19 cellular contexts compared by ENCODE assay signal in genomic region chr14:53890611-53891091, GRCh38.
DNase-seq lines count a peak whose midpoint lies in the region; ATAC-seq, FAIRE-seq and TF ChIP-seq lines count a peak whose summit lies in the region.
"Had no signal": no experiment of that assay in that cellular context is flagged by ENCODE, and none has a peak within 500 bp of the region (broad histone marks: within the 10 kb centered on the region; RNA-seq: fewer than 3 reads in every experiment).

No MANE protein-coding gene starts in this region.

- no peaks in the 10 kb centered on the region for H3K4me1 ChIP-seq in iPS DF 6.9 (ENCODE audit: control insufficient read depth, insufficient read depth, low read length)
- H3K4me1 ChIP-seq in gastrocnemius medialis: no peaks in the 10 kb centered on the region
- H3K4me1 ChIP-seq: Peyer's patch had no signal

- H3K9me3 ChIP-seq in iPS DF 6.9 (ENCODE audit: control insufficient read depth, insufficient read depth, low read length) (no peaks in the 10 kb centered on the region), gastrocnemius medialis (no peaks in the 10 kb centered on the region)
- H3K9me3 ChIP-seq: Peyer's patch had no signal

- H3K27ac ChIP-seq in iPS DF 6.9 (ENCODE audit: low read length) (no peak overlapping the region), gastrocnemius medialis (peak overlapping the region in 1 of 4 donors; percentile 39)
- H3K27ac ChIP-seq: C4-2B, Peyer's patch had no signal

- H3K4me3 Mint-ChIP-seq in activated naive CD8-positive, alpha-beta T cell treated with anti-CD3 and anti-CD28 coated beads, Interleukin-2, amount 50 U/mL, for 24 hours: no peak overlapping the region
- H3K4me3 Mint-ChIP-seq: dendritic cell treated with granulocyte-macrophage colony-stimulating factor and Interleukin-4, amounts not matched to agents 40 ng/mL and 50 ng/mL, for 4 days; HFFc6; immature natural killer cell; T-cell had no signal

- H3K36me3 ChIP-seq in iPS DF 6.9 (ENCODE audit: control insufficient read depth, insufficient read depth, low read length) (no peaks in the 10 kb centered on the region), gastrocnemius medialis (no peaks in the 10 kb centered on the region)
- H3K36me3 ChIP-seq: Peyer's patch had no signal

- no peaks in the 10 kb centered on the region for H3K9me3 Mint-ChIP-seq in activated naive CD8-positive, alpha-beta T cell treated with anti-CD3 and anti-CD28 coated beads, Interleukin-2, amount 50 U/mL, for 24 hours
- H3K9me3 Mint-ChIP-seq: dendritic cell treated with granulocyte-macrophage colony-stimulating factor and Interleukin-4, amounts not matched to agents 40 ng/mL and 50 ng/mL, for 4 days; HFFc6 had no signal

- no peaks in the 10 kb centered on the region for H3K4me1 Mint-ChIP-seq in activated naive CD8-positive, alpha-beta T cell treated with anti-CD3 and anti-CD28 coated beads, Interleukin-2, amount 50 U/mL, for 24 hours
- H3K4me1 Mint-ChIP-seq: immature natural killer cell had no signal

- H3K27me3 Mint-ChIP-seq in activated naive CD8-positive, alpha-beta T cell treated with anti-CD3 and anti-CD28 coated beads, Interleukin-2, amount 50 U/mL, for 24 hours: peaks cover 8% of the 10 kb centered on the region

- H3K4me3 ChIP-seq in iPS DF 6.9 (ENCODE audit: low read length): no peak overlapping the region
- H3K4me3 ChIP-seq in gastrocnemius medialis: no peak overlapping the region
- H3K4me3 ChIP-seq: Peyer's patch had no signal

- in situ Hi-C loops in gastrocnemius medialis (cut with MboI; ENCODE audit: low sequenced_read_pairs in 4 of 4): no loop called here

- no CpG with 5 or more reads among the region's 2 CpGs for WGBS in iPS DF 6.9 (ENCODE audit: insufficient coverage, insufficient read length)

- TF ChIP-seq CTCF in gastrocnemius medialis (IDR thresholded peaks at IDR 0.05 in 4 of 5, conservative IDR thresholded peaks at IDR 0.05 in 1 of 5): no peak

- H3K27ac Mint-ChIP-seq in activated naive CD8-positive, alpha-beta T cell treated with anti-CD3 and anti-CD28 coated beads, Interleukin-2, amount 50 U/mL, for 24 hours: no peak overlapping the region
- H3K27ac Mint-ChIP-seq: dendritic cell treated with granulocyte-macrophage colony-stimulating factor and Interleukin-4, amounts not matched to agents 40 ng/mL and 50 ng/mL, for 4 days; HFFc6; immature natural killer cell; T-cell had no signal

- no peak for DNase-seq in HTR-8/SVneo (ENCODE audit: insufficient read length, low spot score)
- peak; percentile 96 for DNase-seq in dermis blood vessel endothelial cell
- peak; percentile 25 for DNase-seq in iPS DF 6.9 (ENCODE audit: low read depth, low spot score)
- DNase-seq in gastrocnemius medialis: no peak
- no peak for DNase-seq in Kasumi-1 (lab: John Stamatoyannopoulos, UW)
- DNase-seq in effector CD8-positive, alpha-beta T cell (lab: John Stamatoyannopoulos, UW): no peak
- no peak for DNase-seq in activated naive CD8-positive, alpha-beta T cell treated with anti-CD3 and anti-CD28 coated beads, Interleukin-2, amount 50 U/mL, for 24 hours
- DNase-seq: activated effector memory CD4-positive, alpha-beta T cell treated with anti-CD3 and anti-CD28 coated beads, Interleukin-2, amount 50 U/mL, for 16 hours; HFFc6; immature natural killer cell; midbrain; NCI-H187 treated with DMSO at 0.1 percent for 48 hours; NCI-H748 treated with DMSO at 0.1 percent for 48 hours; occipital lobe; Peyer's patch; T-cell had no signal

- intact Hi-C loops in gastrocnemius medialis (cut with DNase I; ENCODE audit: low total_unique reads): loop anchor here (10.0 kb wide), 1 partner anchor 64 kb away; the partner anchor contains the start of gene BMP4

- TF ChIP-seq POLR2A in gastrocnemius medialis (IDR thresholded peaks at IDR 0.05): no peak

- ATAC-seq in gastrocnemius medialis (peak; percentile 56 to 69), HG02678 (IDR thresholded peaks at IDR 0.05; ENCODE audit: unreplicated experiment) (no peak)
- ATAC-seq in activated naive CD8-positive, alpha-beta T cell treated with anti-CD3 and anti-CD28 coated beads, Interleukin-2, amount 50 U/mL, for 24 hours: no peak
- ATAC-seq: T-cell had no signal

- no peaks in the 10 kb centered on the region for H3K27me3 ChIP-seq in iPS DF 6.9 (ENCODE audit: control insufficient read depth, insufficient read depth, low read length)
- H3K27me3 ChIP-seq in gastrocnemius medialis: no peaks in the 10 kb centered on the region
- H3K27me3 ChIP-seq: Peyer's patch had no signal

- FAIRE-seq in HTR-8/SVneo (lab: Jason Lieb, UNC): peak; percentile 55

- no peaks in the 10 kb centered on the region for H3K36me3 Mint-ChIP-seq in activated naive CD8-positive, alpha-beta T cell treated with anti-CD3 and anti-CD28 coated beads, Interleukin-2, amount 50 U/mL, for 24 hours (ENCODE audit: low read depth)
- H3K36me3 Mint-ChIP-seq: immature natural killer cell, T-cell had no signal

Comparison
In these comparisons a context has a peak if more than half of its experiments do, and no peak if none do; other contexts are left out.
1. DNase-seq: peak in dermis blood vessel endothelial cell (single experiment) and iPS DF 6.9 (single experiment); none in HTR-8/SVneo (single experiment), gastrocnemius medialis (0 of 2), Kasumi-1 (0 of 2), effector CD8-positive, alpha-beta T cell (single experiment) and activated naive CD8-positive, alpha-beta T cell treated with anti-CD3 and anti-CD28 coated beads, Interleukin-2, amount 50 U/mL, for 24 hours (single experiment).
2. ATAC-seq: peak in gastrocnemius medialis (2 of 2); none in HG02678 (single experiment) and activated naive CD8-positive, alpha-beta T cell treated with anti-CD3 and anti-CD28 coated beads, Interleukin-2, amount 50 U/mL, for 24 hours (single experiment).